ENCODE assay signal across 1 cellular context in genomic region chr1:85307987-85308836, GRCh38.
TF ChIP-seq lines count a peak whose summit lies in the region.

No MANE protein-coding gene starts in this region.

TF ChIP-seq in HepG2, 621 proteins besides CTCF, POLR2A, EP300 and RAD21 (continued from another document and continues in another):
- TF ChIP-seq RERE (CRISPR knock-in tag; IDR thresholded peaks at IDR 0.05; ENCODE audit: low read depth) (no peak), ZNF468 (CRISPR knock-in tag; IDR thresholded peaks at IDR 0.05) (no peak), TFAP4 (IDR thresholded peaks at IDR 0.05; ENCODE audit: borderline replicate concordance, low read depth) (peak; percentile 23; the same call in 1 of the 2 replicates), ZFAT (CRISPR knock-in tag; conservative IDR thresholded peaks at IDR 0.05) (no peak), ZNF543 (CRISPR knock-in tag; IDR thresholded peaks at IDR 0.05) (no peak), ZBTB20 (CRISPR knock-in tag; IDR thresholded peaks at IDR 0.05; ENCODE audit: borderline replicate concordance, low read depth) (no peak), KDM3A (CRISPR knock-in tag; IDR thresholded peaks at IDR 0.05; ENCODE audit: low read depth) (0 out of 2 replicates have a peak, but pooled peaks have one; percentile 47), ADNP (CRISPR knock-in tag; IDR thresholded peaks at IDR 0.05) (no peak), ZNF350 (CRISPR knock-in tag; IDR thresholded peaks at IDR 0.05; ENCODE audit: borderline replicate concordance, low read depth) (peak; percentile 60; the same call in 1 of the 2 replicates), NONO (IDR thresholded peaks at IDR 0.05) (no peak), NONO (CRISPR knock-in tag; conservative IDR thresholded peaks at IDR 0.05) (no peak; the same call in 1 of the 2 replicates), GATAD2A (CRISPR knock-in tag; IDR thresholded peaks at IDR 0.05) (peak; percentile 37; the same call in 1 of the 2 replicates), ZEB1 (IDR thresholded peaks at IDR 0.05; ENCODE audit: insufficient replicate concordance, low read depth) (no peak), ZSCAN31 (CRISPR knock-in tag; IDR thresholded peaks at IDR 0.05; ENCODE audit: low read depth) (0 out of 2 replicates have a peak, but pooled peaks have one; percentile 63), KDM2A (CRISPR knock-in tag; IDR thresholded peaks at IDR 0.05; ENCODE audit: borderline replicate concordance, low read depth) (peak; percentile 69; the same call in 1 of the 2 replicates), ZBTB40 (IDR thresholded peaks at IDR 0.05) (no peak), ZBTB40 (CRISPR knock-in tag; IDR thresholded peaks at IDR 0.05) (no peak), ZBTB7B (CRISPR knock-in tag; IDR thresholded peaks at IDR 0.05) (0 out of 2 replicates have a peak, but pooled peaks have one; percentile 25), HNRNPH1 (optimal IDR thresholded peaks at IDR 0.05; ENCODE audit: low read depth, low read length) (no peak), MED13 (CRISPR knock-in tag; IDR thresholded peaks at IDR 0.05) (no peak), HNRNPLL (IDR thresholded peaks at IDR 0.05; ENCODE audit: low read depth, low read length, poor library complexity, severe bottlenecking) (no peak), MEF2D (CRISPR knock-in tag; IDR thresholded peaks at IDR 0.05) (0 out of 2 replicates have a peak, but pooled peaks have one; percentile 40), HBP1 (CRISPR knock-in tag; IDR thresholded peaks at IDR 0.05; ENCODE audit: low read depth) (no peak), ATM (IDR thresholded peaks at IDR 0.05; ENCODE audit: borderline replicate concordance) (no peak), ZFP36L1 (CRISPR knock-in tag; IDR thresholded peaks at IDR 0.05) (no peak), IRX3 (CRISPR knock-in tag; IDR thresholded peaks at IDR 0.05; ENCODE audit: borderline replicate concordance, low read depth) (no peak), FOXP1 (IDR thresholded peaks at IDR 0.05) (no peak), FOXP1 (CRISPR knock-in tag; IDR thresholded peaks at IDR 0.05) (no peak), ETV5 (CRISPR knock-in tag; IDR thresholded peaks at IDR 0.05; ENCODE audit: borderline replicate concordance) (no peak), ZNF766 (CRISPR knock-in tag; IDR thresholded peaks at IDR 0.05; ENCODE audit: borderline replicate concordance) (no peak), ZNF761 (CRISPR knock-in tag; conservative IDR thresholded peaks at IDR 0.05) (0 out of 2 replicates have a peak, but pooled peaks have one; percentile 50), SRSF4 (IDR thresholded peaks at IDR 0.05; ENCODE audit: low read depth, low read length, poor library complexity, severe bottlenecking) (no peak), SAP130 (CRISPR knock-in tag; IDR thresholded peaks at IDR 0.05; ENCODE audit: low read depth) (0 out of 2 replicates have a peak, but pooled peaks have one; percentile 11), KDM5B (CRISPR knock-in tag; IDR thresholded peaks at IDR 0.05; ENCODE audit: borderline replicate concordance) (no peak; the same call in 1 of the 2 replicates), NFYC (CRISPR knock-in tag; IDR thresholded peaks at IDR 0.05) (0 out of 2 replicates have a peak, but pooled peaks have one; percentile 13), ISX (CRISPR knock-in tag; conservative IDR thresholded peaks at IDR 0.05) (no peak), POGZ (CRISPR knock-in tag; IDR thresholded peaks at IDR 0.05) (peak; percentile 77), RORA (CRISPR knock-in tag; IDR thresholded peaks at IDR 0.05) (0 out of 2 replicates have a peak, but pooled peaks have one; percentile 40), PRDM15 (CRISPR knock-in tag; IDR thresholded peaks at IDR 0.05) (peak; percentile 31; the same call in 1 of the 2 replicates), RBFOX2 (IDR thresholded peaks at IDR 0.05; ENCODE audit: low read depth, low read length) (no peak), ZSCAN22 (CRISPR knock-in tag; IDR thresholded peaks at IDR 0.05) (no peak), ZNF652 (CRISPR knock-in tag; IDR thresholded peaks at IDR 0.05; ENCODE audit: borderline replicate concordance, low read depth) (no peak), ZBTB7A (CRISPR knock-in tag; IDR thresholded peaks at IDR 0.05) (no peak), DMAP1 (CRISPR knock-in tag; IDR thresholded peaks at IDR 0.05) (no peak)
